25 cellular contexts compared by ENCODE assay signal in the genomic region with DNA sequence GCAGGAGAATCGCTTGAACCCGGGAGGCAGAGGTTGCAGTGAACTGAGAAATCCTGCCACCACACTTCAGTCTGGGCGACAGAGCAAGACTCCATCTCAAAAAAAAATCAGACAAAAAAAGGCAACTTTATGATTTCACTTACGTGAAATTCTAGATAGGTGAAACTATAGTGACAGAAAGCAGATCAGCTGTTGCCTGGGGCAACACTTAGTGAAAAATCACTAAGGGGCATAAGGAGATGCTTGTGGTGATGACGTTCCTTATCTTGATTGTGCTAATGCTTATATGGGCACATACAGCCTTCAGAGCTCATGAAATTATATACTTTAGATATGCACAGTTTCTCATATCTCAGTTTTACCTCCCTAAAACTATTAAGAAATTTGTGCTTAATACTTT. TPM values are rescaled to one million over a fixed set of nuclear protein-coding genes. Genes with fewer than 3 reads are reported as not detected.
"Had no signal": no experiment of that assay in that cellular context is flagged by ENCODE, and none has a peak within 500 bp of the region (broad histone marks: within the 10 kb centered on the region; RNA-seq: fewer than 3 reads in every experiment).

No MANE protein-coding gene starts in this region.

- H3K27ac ChIP-seq: SJSA1, SK-N-MC had no signal

- DNase-seq: IMR-90, Kasumi-1, KG1, MM.1S, NCI-H1092 treated with DMSO at 0.1 percent for 48 hours, NCI-H1436, NCI-H187, NCI-H2029, NCI-H2081 treated with DMSO at 0.1 percent for 48 hours, NCI-H2171, NCI-H226, NCI-H446, NCI-H510A, NCI-H524 treated with DMSO at 0.1 percent for 48 hours, NCI-H69, NCI-H774, Right ventricle myocardium superior, RPMI8226, SIG-M5 had no signal

- ATAC-seq: HepG2 had no signal

- H3K9me3 ChIP-seq: SJSA1 had no signal

- H3K27me3 ChIP-seq: SJSA1 had no signal

- H3K4me1 ChIP-seq: SJSA1 had no signal

- FAIRE-seq: HepG2, RCC 7860 had no signal

- H3K4me3 ChIP-seq: SJSA1, SK-N-MC had no signal

RNA-seq across cellular contexts. Expression of a gene that starts 41.6 kb away (rescaled TPM):
- total RNA-seq: HepG2, HT-29, IMR-90, M059J, Right ventricle myocardium superior had no signal
- polyA plus RNA-seq: IMR-90 had no signal
